18 cellular contexts compared by ENCODE assay signal in the genomic region with DNA sequence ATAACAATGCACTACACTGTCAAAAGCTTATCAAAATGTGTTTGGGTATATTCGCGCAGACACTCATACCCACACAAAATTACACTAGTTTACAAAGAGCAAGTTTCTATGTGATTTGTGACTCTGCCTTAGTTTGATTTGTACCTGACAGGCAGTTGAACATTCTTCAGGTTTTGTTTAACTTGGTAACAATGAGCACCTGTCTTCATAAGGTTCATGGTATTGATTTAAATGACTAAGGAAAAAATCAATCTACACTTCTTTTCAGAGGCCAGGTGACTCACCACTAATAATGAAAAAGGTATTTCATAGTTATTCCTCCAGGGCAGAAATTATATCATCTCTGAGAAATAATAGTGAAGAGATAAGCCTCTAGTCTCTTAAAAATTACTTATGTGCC.
"Had no signal": no experiment of that assay in that cellular context is flagged by ENCODE, and none has a peak within 500 bp of the region (broad histone marks: within the 10 kb centered on the region; RNA-seq: fewer than 3 reads in every experiment).

No MANE protein-coding gene starts in this region.

- ATAC-seq: activated CD4-positive, CD25-positive, alpha-beta regulatory T cell treated with anti-CD3 and anti-CD28 coated beads, Interleukin-2, amount 50 U/mL, for 24 hours; gastrocnemius medialis; left lobe of liver; natural killer cell; stimulated activated naive B cell treated with anti-CD40 and anti-IgM and Interleukin-4, amounts not matched to agents 10 μg/mL and 1 μg/mL and 100 μg/mL, for 72 hours had no signal

- H3K27ac ChIP-seq: ascending aorta, breast epithelium, gastrocnemius medialis, neutrophil, parathyroid adenoma, sigmoid colon, thoracic aorta, upper lobe of left lung had no signal

- H3K4me1 ChIP-seq: ascending aorta, breast epithelium, gastrocnemius medialis, parathyroid adenoma, sigmoid colon, upper lobe of left lung had no signal

- DNase-seq: activated gamma-delta T cell; cerebellar nuclear complex; cortex of kidney; gastrocnemius medialis; head of caudate nucleus; kidney; natural killer cell; sigmoid colon; stimulated activated naive B cell treated with anti-CD40 and anti-IgM and Interleukin-4, amounts not matched to agents 10 μg/mL and 1 μg/mL and 100 μg/mL, for 72 hours; upper lobe of left lung had no signal

- H3K36me3 ChIP-seq: ascending aorta, breast epithelium, gastrocnemius medialis, neutrophil, sigmoid colon, thoracic aorta, upper lobe of left lung had no signal

- H3K9me3 ChIP-seq: ascending aorta, breast epithelium, gastrocnemius medialis, neutrophil, sigmoid colon, thoracic aorta, upper lobe of left lung had no signal

- H3K27me3 ChIP-seq: ascending aorta, breast epithelium, gastrocnemius medialis, neutrophil, sigmoid colon, upper lobe of left lung had no signal

- H3K4me3 ChIP-seq: ascending aorta, breast epithelium, gastrocnemius medialis, lung, sigmoid colon, thoracic aorta, upper lobe of left lung had no signal
